ENCODE assay signal across 8 cellular contexts in the genomic region with DNA sequence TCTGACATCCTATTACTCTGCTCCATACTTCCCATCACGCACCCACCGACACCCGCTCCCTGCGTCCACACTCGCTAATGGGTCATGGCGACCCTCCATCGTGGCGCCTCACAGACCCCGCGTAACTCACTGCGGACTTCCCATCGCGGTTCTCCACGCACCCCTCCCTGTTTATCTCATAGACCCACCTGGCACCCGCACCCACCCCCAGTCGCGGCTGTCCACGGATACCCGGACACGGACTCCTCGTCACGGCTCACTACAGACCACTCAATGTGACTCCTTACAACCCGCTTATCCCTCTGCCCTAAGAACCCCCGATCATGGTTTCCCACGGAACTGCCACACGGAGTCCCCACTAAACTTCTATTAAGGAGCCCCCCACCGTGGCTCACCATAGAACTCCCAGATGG. TPM values are rescaled to one million over a fixed set of nuclear protein-coding genes. Genes with fewer than 3 reads are reported as not detected.
DNase-seq lines count a peak whose midpoint lies in the region; ATAC-seq, FAIRE-seq and TF ChIP-seq lines count a peak whose summit lies in the region.

No MANE protein-coding gene starts in this region.

- TF ChIP-seq POLR2A in IMR-90 (IDR thresholded peaks at IDR 0.05; ENCODE audit: low read depth, low read length), result 0 out of 2 replicates have a peak, but pooled peaks have one; percentile 21
- no peak for TF ChIP-seq POLR2A in transverse colon (IDR thresholded peaks at IDR 0.05)

- no peak for TF ChIP-seq RAD21 in IMR-90 (IDR thresholded peaks at IDR 0.05; ENCODE audit: low read length)

- H4K8ac ChIP-seq in IMR-90 (ENCODE audit: low read depth in 2 of 2, low read length in 2 of 2), result peak overlapping the region in 1 of 2 experiments; percentile 67; a peak in 1 of 4 replicates

- H3K9ac ChIP-seq in IMR-90 (ENCODE audit: low read depth, low read length), result peak overlapping the region; percentile 55

- H3K4ac ChIP-seq in IMR-90 (ENCODE audit: low read depth, low read length), result 0 out of 2 replicates have a peak overlapping the region, but pooled peaks have one; percentile 13

- peak overlapping the region; percentile 99 for H2AFZ ChIP-seq in IMR-90 (replicated peaks; ENCODE audit: low read length, poor library complexity)

- no peak for DNase-seq in BJ (ENCODE audit: low read depth)
- DNase-seq in IMR-90, result no peak
- no peak for DNase-seq in bronchial epithelial cell (ENCODE audit: low read depth)
- DNase-seq in lower lobe of right lung, result no peak
- DNase-seq in transverse colon, result no peak
- no peak for DNase-seq in LoVo (ENCODE audit: low spot score)

- CTCF ChIA-PET in BJ (lab: Yijun Ruan, JAX), result no interaction called here
- CTCF ChIA-PET in IMR-90 (lab: Yijun Ruan, JAX), result no interaction called here

- H3K4me3 ChIP-seq in BJ (ENCODE audit: low read depth, low read length), result peak overlapping the region; percentile 96
- peak overlapping the region; percentile 60 for H3K4me3 ChIP-seq in IMR-90 (ENCODE audit: insufficient read depth, low read depth, low read length)
- H3K4me3 ChIP-seq in bronchial epithelial cell (ENCODE audit: low read depth, low read length), result peak overlapping the region; percentile 75
- H3K4me3 ChIP-seq in lower lobe of right lung, result peak overlapping the region; percentile 72
- peak overlapping the region; percentile 53 to 87 (median 69) for H3K4me3 ChIP-seq in transverse colon

- H3K27ac ChIP-seq in IMR-90 (ENCODE audit: insufficient read depth, low read length) (peak overlapping the region; percentile 33), lower lobe of right lung (peak overlapping the region; percentile 85), transverse colon (peak overlapping the region; percentile 77 to 91 (median 87))

- H2AK5ac ChIP-seq in IMR-90 (ENCODE audit: low read depth, low read length), result 0 out of 2 replicates have a peak overlapping the region, but pooled peaks have one; percentile 10

- dilution Hi-C loops in IMR-90 (cut with HindIII; ENCODE audit: low sequenced_read_pairs, unreplicated experiment), result no loop called here

- no TSS peak for BruUV-seq in IMR-90 (replicated peaks; lab: Mats Ljungman, UMichigan)

- no peak for FAIRE-seq in bronchial epithelial cell (lab: Jason Lieb, UNC)

- peaks cover 2% of the 10 kb centered on the region; the same call in 1 of the 2 replicates for H3K27me3 ChIP-seq in BJ (ENCODE audit: control insufficient read depth, insufficient read depth, low read length)
- H3K27me3 ChIP-seq in IMR-90 (ENCODE audit: control insufficient read depth, insufficient read depth, low read length), result peaks cover 5% of the 10 kb centered on the region; the same call in 1 of the 2 replicates
- H3K27me3 ChIP-seq in bronchial epithelial cell (ENCODE audit: control insufficient read depth, insufficient read depth, low read length), result no peaks in the 10 kb centered on the region
- no peaks in the 10 kb centered on the region for H3K27me3 ChIP-seq in lower lobe of right lung (ENCODE audit: low read depth)
- H3K27me3 ChIP-seq in transverse colon, result no peaks in the 10 kb centered on the region

- intact Hi-C loops in IMR-90 (cut with micrococcal nuclease), result loop anchor here (5.0 to 10.0 kb wide), 2 partner anchors 70 to 792 kb away; a partner anchor contains a TSS
- intact Hi-C loops in lower lobe of right lung (cut with DNase I), result no loop called here
- intact Hi-C loops in transverse colon (cut with DNase I; ENCODE audit: low total_unique reads), result no loop called here

- H4K91ac ChIP-seq in IMR-90 (ENCODE audit: insufficient read depth, low read depth, low read length), result no peak overlapping the region

- no peak for TF ChIP-seq EP300 in transverse colon (IDR thresholded peaks at IDR 0.05; ENCODE audit: low read depth)

- peaks cover 21% of the 10 kb centered on the region for H3K36me3 ChIP-seq in BJ (ENCODE audit: control insufficient read depth, insufficient read depth, low read length)
- peaks cover 30% of the 10 kb centered on the region for H3K36me3 ChIP-seq in IMR-90 (ENCODE audit: control insufficient read depth, insufficient read depth, low read length)
- H3K36me3 ChIP-seq in bronchial epithelial cell (ENCODE audit: control insufficient read depth, insufficient read depth, low read length), result peaks cover 20% of the 10 kb centered on the region
- H3K36me3 ChIP-seq in lower lobe of right lung, result peaks cover 41% of the 10 kb centered on the region
- H3K36me3 ChIP-seq in transverse colon, result no peaks in the 10 kb centered on the region

- peaks cover 3% of the 10 kb centered on the region; the same call in 1 of the 2 replicates for H4K20me1 ChIP-seq in IMR-90 (ENCODE audit: insufficient read depth, low read length)

- in situ Hi-C loops in IMR-90 (cut with MboI; ENCODE audit: low sequenced_read_pairs) (loop anchor here (25.0 kb wide), 2 partner anchors 750 to 1650 kb away; a partner anchor contains a TSS), transverse colon (cut with MboI; ENCODE audit: low pct_ligation_motif_present in 1 of 4, low pct_unique_long_range_greater_than_20kb in 1 of 4, low sequenced_read_pairs in 3 of 4) (loop anchor here in 1 of 4 donors (25.0 kb wide), 1 partner anchor 800 kb away; a partner anchor contains a TSS)

- no peak overlapping the region for H3K18ac ChIP-seq in IMR-90 (ENCODE audit: low read depth, low read length)

- H3K23ac ChIP-seq in IMR-90 (ENCODE audit: low read depth, low read length), result peak overlapping the region; percentile 9; the same call in 1 of the 2 replicates

- no peak overlapping the region for H2BK20ac ChIP-seq in IMR-90 (ENCODE audit: low read depth, low read length)

- H3K14ac ChIP-seq in IMR-90 (replicated peaks; ENCODE audit: low read depth, low read length), result 0 out of 2 replicates have a peak overlapping the region, but pooled peaks have one; percentile 7

- peak overlapping the region; percentile 86 for H2AK9ac ChIP-seq in IMR-90 (replicated peaks; ENCODE audit: low read depth, low read length, poor library complexity)

- no peak overlapping the region for H3K56ac ChIP-seq in IMR-90 (ENCODE audit: extremely low read depth, insufficient read depth, low read length)

- no peak overlapping the region for H2BK15ac ChIP-seq in IMR-90 (ENCODE audit: low read depth, low read length)

- H3K9me3 ChIP-seq in IMR-90 (ENCODE audit: control insufficient read depth, insufficient read depth, low read length) (no peaks in the 10 kb centered on the region), lower lobe of right lung (no peaks in the 10 kb centered on the region), transverse colon (no peaks in the 10 kb centered on the region)

- H4K5ac ChIP-seq in IMR-90 (ENCODE audit: low read depth, low read length), result no peak overlapping the region

- H3K4me2 ChIP-seq in IMR-90 (ENCODE audit: low read depth, low read length), result peak overlapping the region; percentile 82

- POLR2A ChIA-PET in BJ (lab: Charles Lee) (no interaction called here), IMR-90 (lab: Charles Lee; ENCODE audit: unreplicated experiment) (no interaction called here)

- H3K9me1 ChIP-seq in IMR-90 (ENCODE audit: insufficient read depth, low read length), result no peaks in the 10 kb centered on the region

- H3K4me1 ChIP-seq in IMR-90 (ENCODE audit: control insufficient read depth, insufficient read depth, low read length) (peaks cover 3% of the 10 kb centered on the region; the same call in 1 of the 2 replicates), lower lobe of right lung (peaks cover 23% of the 10 kb centered on the region), transverse colon (peaks cover 0 to 12% (median 5%) of the 10 kb centered on the region in 4 donors)

- TF ChIP-seq CTCF in BJ (IDR thresholded peaks at IDR 0.05; ENCODE audit: insufficient read depth, low read depth, low read length) (no peak), IMR-90 (conservative IDR thresholded peaks at IDR 0.05; ENCODE audit: low read depth, low read length) (no peak), bronchial epithelial cell (IDR thresholded peaks at IDR 0.05; ENCODE audit: insufficient read depth, low read length, severe bottlenecking) (no peak), lower lobe of right lung (IDR thresholded peaks at IDR 0.05) (no peak), transverse colon (IDR thresholded peaks at IDR 0.05) (no peak)

- no peak overlapping the region for H2BK120ac ChIP-seq in IMR-90 (ENCODE audit: low read depth, low read length)

- WGBS in IMR-90 (ENCODE audit: extremely low coverage in 2 of 2, insufficient read length in 1 of 2), 2 experiments, result 0% methylated on average over 6 of the region's 27 CpGs; no CpG with 5 or more reads in 1 of the 2 experiments
- WGBS in transverse colon (ENCODE audit: low coverage in 1 of 2), 2 donors, result 1% methylated on average over 27 of the region's 27 CpGs; no CpG with 5 or more reads in 1 of the 2 donors

- peak; percentile 4 for ATAC-seq in IMR-90 (ENCODE audit: low read depth)
- peak; percentile 1 to 5 for ATAC-seq in lower lobe of right lung
- no peak for ATAC-seq in HG03342 (IDR thresholded peaks at IDR 0.05; ENCODE audit: unreplicated experiment)
- no peak for ATAC-seq in GM18907 (IDR thresholded peaks at IDR 0.05; ENCODE audit: unreplicated experiment)

- peaks cover 7 to 23% of the 10 kb centered on the region in 2 experiments; a peak in 3 of 4 replicates for H3K79me1 ChIP-seq in IMR-90 (ENCODE audit: low read depth in 1 of 2, low read length in 2 of 2)

- no peak overlapping the region for H2BK5ac ChIP-seq in IMR-90 (ENCODE audit: low read depth, low read length, poor library complexity, severe bottlenecking)

RNA-seq across cellular contexts. Expression of a gene that starts 0.5 kb away (rescaled TPM):
- 29.4 and 51.2 TPM in 2 replicates for polyA plus RNA-seq in BJ (2011; rRNA removed)
- 14.3 and 22.5 TPM in 2 replicates for polyA minus RNA-seq in BJ (2011; rRNA and poly(A)+ RNA removed)
- total RNA-seq in IMR-90 (2012; rRNA removed), result 24.0 and 29.4 TPM in 2 replicates
- polyA plus RNA-seq in IMR-90 (2012; rRNA removed), result 66.2 and 81.6 TPM in 2 replicates
- polyA plus RNA-seq in IMR-90 (2012; cell fraction: cytosol; rRNA removed), result 57.6 and 61.0 TPM in 2 replicates
- 342 and 639 TPM in 2 replicates for polyA plus RNA-seq in IMR-90 (2012; cell fraction: nucleus; rRNA removed; ENCODE audit: low replicate concordance)
- 32.6 and 40.1 TPM in 2 replicates for total RNA-seq in bronchial epithelial cell
- total RNA-seq in lower lobe of right lung, result 60.2 TPM
- 100 to 1,000 TPM in 2 of 4 donors, 10 to 100 TPM in 2; 68.9 to 234 (median 117) TPM for total RNA-seq in transverse colon

RNA-seq across cellular contexts. Expression of a gene that starts 5.7 kb away (rescaled TPM):
- polyA plus RNA-seq in BJ (2011; rRNA removed) (36.0 and 54.4 TPM in 2 replicates), IMR-90 (2012; rRNA removed) (56.5 and 61.3 TPM in 2 replicates)
- 33.7 and 41.6 TPM in 2 replicates for polyA minus RNA-seq in BJ (2011; rRNA and poly(A)+ RNA removed)
- total RNA-seq in IMR-90 (2012; rRNA removed) (31.7 TPM in 2 replicates), bronchial epithelial cell (127 and 221 TPM in 2 replicates), lower lobe of right lung (64.1 TPM), transverse colon (10 to 100 TPM; 65.1 to 97.8 (median 83.0) TPM)
- 50.3 and 57.0 TPM in 2 replicates for polyA plus RNA-seq in IMR-90 (2012; cell fraction: cytosol; rRNA removed)
- polyA plus RNA-seq in IMR-90 (2012; cell fraction: nucleus; rRNA removed; ENCODE audit: low replicate concordance), result 228 and 398 TPM in 2 replicates

RNA-seq across cellular contexts. Expression of a gene that starts 20.7 kb away (rescaled TPM):
- polyA plus RNA-seq in BJ (2011; rRNA removed) (0.17 and 0.33 TPM in 2 replicates), IMR-90 (2012; rRNA removed) (0.12 and 0.22 TPM in 2 replicates)
- 0.15 TPM in 1 of 2 replicates, not detected in the other for polyA minus RNA-seq in BJ (2011; rRNA and poly(A)+ RNA removed)
- total RNA-seq in IMR-90 (2012; rRNA removed) (under 0.01 TPM in 2 replicates), bronchial epithelial cell (0.26 and 1.3 TPM in 2 replicates), lower lobe of right lung (3.7 TPM), transverse colon (1 to 10 TPM in 1 of 4 donors, under 1 TPM in 2, not detected in 1; 0.27 to 4.2 (median 0.48) TPM)
- polyA plus RNA-seq in IMR-90 (2012; cell fraction: cytosol; rRNA removed), result 0.08 and 0.12 TPM in 2 replicates
- 0.09 TPM in 1 of 2 replicates, not detected in the other for polyA plus RNA-seq in IMR-90 (2012; cell fraction: nucleus; rRNA removed; ENCODE audit: low replicate concordance)

Comparison
In these comparisons a context has a peak if more than half of its experiments do, and no peak if none do; other contexts are left out.
1. ATAC-seq: peak in IMR-90 (single experiment) and lower lobe of right lung (2 of 2); none in HG03342 (single experiment) and GM18907 (single experiment).
2. H3K27ac ChIP-seq: peak in every context shown above with its lines; median percentile 87 in transverse colon; 85 in lower lobe of right lung; 33 in IMR-90.
3. Peak in every context shown above with its lines, with median percentiles within 50 percentile points of each other: H3K4me3 ChIP-seq.